ENCODE assay signal across 14 cellular contexts in genomic region chr13:100633461-100633860, GRCh38. TPM values are rescaled to one million over a fixed set of nuclear protein-coding genes. Genes with fewer than 3 reads are reported as not detected.
DNase-seq lines count a peak whose midpoint lies in the region; ATAC-seq, FAIRE-seq and TF ChIP-seq lines count a peak whose summit lies in the region.
"Had no signal": no experiment of that assay in that cellular context is flagged by ENCODE, and none has a peak within 500 bp of the region (broad histone marks: within the 10 kb centered on the region; RNA-seq: fewer than 3 reads in every experiment).

No MANE protein-coding gene starts in this region.

- H3K36me3 ChIP-seq in bronchial epithelial cell (ENCODE audit: control insufficient read depth, insufficient read depth, low read length) = peaks cover 9% of the 10 kb centered on the region
- H3K36me3 ChIP-seq: prostate gland had no signal

- no peaks in the 10 kb centered on the region for H3K27me3 ChIP-seq in bronchial epithelial cell (ENCODE audit: control insufficient read depth, insufficient read depth, low read length)

- no peak for TF ChIP-seq POLR2A in GM12891 (IDR thresholded peaks at IDR 0.05; ENCODE audit: low read depth, low read length)

- ATAC-seq in HG02678 (IDR thresholded peaks at IDR 0.05; ENCODE audit: unreplicated experiment) (no peak), HG02571 (IDR thresholded peaks at IDR 0.05; ENCODE audit: unreplicated experiment) (no peak)
- ATAC-seq: activated naive CD4-positive, alpha-beta T cell treated with anti-CD3 and anti-CD28 coated beads, Interleukin-2, amount 50 U/mL, for 72 hours had no signal

- no peak for TF ChIP-seq CTCF in bronchial epithelial cell (IDR thresholded peaks at IDR 0.05; ENCODE audit: insufficient read depth, low read length, severe bottlenecking)

- no peak overlapping the region for H3K4me3 ChIP-seq in bronchial epithelial cell (ENCODE audit: low read depth, low read length)
- H3K4me3 ChIP-seq: prostate gland had no signal

- DNase-seq in A172 (ENCODE audit: low spot score) (peak; percentile 43), HT1080 (ENCODE audit: low read depth) (peak; percentile 33), bronchial epithelial cell (ENCODE audit: low read depth) (peak; percentile 99), hepatic stellate cell (ENCODE audit: low spot score) (peak; percentile 27), GM12891 (ENCODE audit: insufficient read length, low spot score) (no peak)
- no peak for DNase-seq in activated CD4-positive, alpha-beta T cell treated with anti-CD3 and anti-CD28 coated beads, Interleukin-2, amount 50 U/mL, for 48 hours
- DNase-seq: effector CD8-positive, alpha-beta T cell; NCI-H2081 treated with DMSO at 0.1 percent for 48 hours; stimulated activated CD4-positive, alpha-beta T cell treated with anti-CD3 and anti-CD28 coated beads, Interleukin-4, amount 100 ng/mL, for 4 hours; T1000 had no signal

- FAIRE-seq in bronchial epithelial cell (lab: Jason Lieb, UNC) = peak; percentile 97
- FAIRE-seq in GM12891 (lab: Jason Lieb, UNC) = no peak

TF ChIP-seq in GM12891, 5 proteins besides CTCF, POLR2A, EP300 and RAD21:
- TF ChIP-seq POU2F2 (IDR thresholded peaks at IDR 0.05; ENCODE audit: low read depth, low read length) = no peak
- no peak for TF ChIP-seq POLR2AphosphoS5 (IDR thresholded peaks at IDR 0.05; ENCODE audit: low read depth, low read length)
- no peak for TF ChIP-seq SPI1 (IDR thresholded peaks at IDR 0.05; ENCODE audit: low read depth, low read length)
- TF ChIP-seq TAF1 (IDR thresholded peaks at IDR 0.05; ENCODE audit: low read depth, low read length) = no peak
- TF ChIP-seq PAX5 (IDR thresholded peaks at IDR 0.05; ENCODE audit: insufficient read depth, low read length, severe bottlenecking) = no peak

RNA-seq across cellular contexts. Expression of gene TMTC4, which starts 41.1 kb away (rescaled TPM):
- 6.0 and 8.8 TPM in 2 replicates for total RNA-seq in A172 (2014; rRNA removed; shearing (Covaris generic))
- 12.2 and 16.8 TPM in 2 replicates for total RNA-seq in HT1080 (2014; rRNA removed; shearing (Covaris generic))
- 15.9 and 16.2 TPM in 2 replicates for polyA plus RNA-seq in HT1080 (2015; cell fraction: cytosol; rRNA removed)
- 23.6 and 31.7 TPM in 2 replicates for polyA plus RNA-seq in HT1080 (2015; cell fraction: nucleus; rRNA removed)
- 15.7 and 17.1 TPM in 2 replicates for total RNA-seq in bronchial epithelial cell
- polyA plus RNA-seq in GM12891 (2012; ENCODE audit: low read depth, missing spikeins) = 4.3 TPM

RNA-seq across cellular contexts. Expression of gene GGACT, which starts 44.9 kb away (rescaled TPM):
- 0.72 and 1.5 TPM in 2 replicates for total RNA-seq in A172 (2014; rRNA removed; shearing (Covaris generic))
- total RNA-seq in HT1080 (2014; rRNA removed; shearing (Covaris generic)) = 0.90 and 1.5 TPM in 2 replicates
- 3.7 and 5.0 TPM in 2 replicates for polyA plus RNA-seq in HT1080 (2015; cell fraction: cytosol; rRNA removed)
- polyA plus RNA-seq in HT1080 (2015; cell fraction: nucleus; rRNA removed) = 1.3 and 1.8 TPM in 2 replicates
- 5.5 and 9.0 TPM in 2 replicates for total RNA-seq in bronchial epithelial cell
- polyA plus RNA-seq in GM12891 (2012; ENCODE audit: low read depth, missing spikeins) = 6.5 TPM

Comparison
In these comparisons a context has a peak if more than half of its experiments do, and no peak if none do; other contexts are left out.
1. DNase-seq: peak in A172 (single experiment), HT1080 (single experiment), bronchial epithelial cell (single experiment) and hepatic stellate cell (single experiment); none in activated CD4-positive, alpha-beta T cell treated with anti-CD3 and anti-CD28 coated beads, Interleukin-2, amount 50 U/mL, for 48 hours (0 of 2) and GM12891 (single experiment).